In the genomic region with DNA sequence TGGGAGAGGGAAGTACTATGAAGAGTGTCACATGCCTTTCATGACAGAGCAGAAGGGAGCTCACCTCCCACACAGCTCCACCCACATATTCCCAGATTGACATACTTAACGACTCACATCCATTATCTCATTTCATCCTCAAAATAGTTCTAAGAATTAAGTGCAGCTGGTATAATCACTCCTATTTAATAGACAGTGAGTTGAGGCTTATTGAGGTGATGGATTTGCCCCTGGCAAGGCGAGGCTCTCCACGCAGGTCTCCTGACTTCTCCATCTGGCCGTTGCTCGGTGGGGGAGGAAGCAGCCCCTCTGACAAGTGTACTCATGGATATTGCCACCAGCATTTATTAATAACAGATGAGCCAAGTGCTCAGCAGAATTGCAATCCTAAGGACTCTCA, we compare ENCODE assay signal across 16 cellular contexts.
DNase-seq lines count a peak whose midpoint lies in the region; ATAC-seq, FAIRE-seq and TF ChIP-seq lines count a peak whose summit lies in the region.
"Had no signal": no experiment of that assay in that cellular context is flagged by ENCODE, and none has a peak within 500 bp of the region (broad histone marks: within the 10 kb centered on the region; RNA-seq: fewer than 3 reads in every experiment).

No MANE protein-coding gene starts in this region.

- no peak overlapping the region for H3K9ac ChIP-seq in K562 (ENCODE audit: insufficient read depth in 1 of 2, low read depth in 2 of 2, low read length in 2 of 2)
- H3K9ac ChIP-seq in neural progenitor cell = no peak overlapping the region
- H3K9ac ChIP-seq: BLaER1 treated with 17β-estradiol and CSF1 and Interleukin-3, amounts not matched to agents 10 nM and 100 nM had no signal

- intact Hi-C loops in K562 (cut with micrococcal nuclease) = no loop called here

- TF ChIP-seq POLR2A in K562 (conservative IDR thresholded peaks at IDR 0.05) = no peak

- CTCF ChIA-PET in K562 (lab: Yijun Ruan, JAX; ENCODE audit: low intra/inter-chr PET ratio) = no interaction called here

- H3K4me2 ChIP-seq in K562 (ENCODE audit: insufficient read depth, low read length) (no peak overlapping the region), neural progenitor cell (peak overlapping the region; percentile 64)

- peaks cover 61% of the 10 kb centered on the region for H3K4me1 Mint-ChIP-seq in neural progenitor cell

- no peaks in the 10 kb centered on the region for H3K9me3 Mint-ChIP-seq in neural progenitor cell
- H3K9me3 Mint-ChIP-seq: activated naive CD4-positive, alpha-beta T cell treated with anti-CD3 and anti-CD28 coated beads, Interleukin-2, amount 50 U/mL, for 72 hours; HFFc6 had no signal

- H3K36me3 Mint-ChIP-seq in neural progenitor cell = peaks cover 11% of the 10 kb centered on the region
- H3K36me3 Mint-ChIP-seq: activated naive CD4-positive, alpha-beta T cell treated with anti-CD3 and anti-CD28 coated beads, Interleukin-2, amount 50 U/mL, for 72 hours had no signal

- TF ChIP-seq EP300 in K562 (IDR thresholded peaks at IDR 0.05; ENCODE audit: low read length) = no peak

- H3K9me3 ChIP-seq in K562 (replicated peaks; ENCODE audit: control insufficient read depth, insufficient read depth, low read depth, low read length) (no peaks in the 10 kb centered on the region), neural progenitor cell (ENCODE audit: low read depth) (no peaks in the 10 kb centered on the region)
- H3K9me3 ChIP-seq: BLaER1 treated with 17β-estradiol and CSF1 and Interleukin-3, amounts not matched to agents 10 nM and 100 nM; gastrocnemius medialis had no signal

- no peak for FAIRE-seq in K562 (lab: Jason Lieb, UNC)
- FAIRE-seq: GM12891 had no signal

- DNase-seq in EH (ENCODE audit: low read depth) (peak; percentile 61), NCI-H146 treated with DMSO at 0.1 percent for 48 hours (lab: John Stamatoyannopoulos, UW; ENCODE audit: unreplicated experiment) (peak; percentile 9), K562 (ENCODE audit: extremely low read depth in 1 of 4, low spot score in 3 of 4) (no peak), neural progenitor cell (ENCODE audit: low spot score) (no peak), 8988T (no peak), medulla oblongata (ENCODE audit: extremely low spot score) (no peak)
- DNase-seq: gastrocnemius medialis, HFFc6, islet precursor cell, NCI-H2107, OCI-M1, substantia nigra had no signal

- in situ Hi-C loops in K562 (cut with MboI) = no loop called here

- H3K36me3 ChIP-seq in K562 (ENCODE audit: control insufficient read depth, insufficient read depth, low read length) (no peaks in the 10 kb centered on the region), neural progenitor cell (no peaks in the 10 kb centered on the region)
- H3K36me3 ChIP-seq: BLaER1 treated with 17β-estradiol and CSF1 and Interleukin-3, amounts not matched to agents 10 nM and 100 nM; gastrocnemius medialis had no signal

- no peak overlapping the region for H3K27ac Mint-ChIP-seq in neural progenitor cell
- H3K27ac Mint-ChIP-seq: activated naive CD4-positive, alpha-beta T cell treated with anti-CD3 and anti-CD28 coated beads, Interleukin-2, amount 50 U/mL, for 72 hours; HFFc6 had no signal

- no peaks in the 10 kb centered on the region for H3K4me1 ChIP-seq in K562 (replicated peaks in 1 of 2; ENCODE audit: control insufficient read depth in 2 of 2, insufficient read depth in 2 of 2, low read length in 2 of 2)
- H3K4me1 ChIP-seq in neural progenitor cell = peaks cover 58% of the 10 kb centered on the region

- H3K27ac ChIP-seq in K562 (ENCODE audit: extremely low read depth, low read depth, low read length) = no peak overlapping the region
- no peak overlapping the region for H3K27ac ChIP-seq in neural progenitor cell
- H3K27ac ChIP-seq: BLaER1 treated with 17β-estradiol and CSF1 and Interleukin-3, amounts not matched to agents 10 nM and 100 nM; gastrocnemius medialis had no signal

- H3K79me2 ChIP-seq in K562 (ENCODE audit: control insufficient read depth, insufficient read depth, low read length) = no peaks in the 10 kb centered on the region
- peaks cover 45% of the 10 kb centered on the region for H3K79me2 ChIP-seq in neural progenitor cell (ENCODE audit: low read depth)

- H2AFZ ChIP-seq in K562 (ENCODE audit: low read depth, low read length) = no peak overlapping the region
- no peak overlapping the region for H2AFZ ChIP-seq in neural progenitor cell (replicated peaks)

- no peak for ATAC-seq in K562
- ATAC-seq in HG02938 (IDR thresholded peaks at IDR 0.05; ENCODE audit: unreplicated experiment) = no peak
- ATAC-seq: activated naive CD4-positive, alpha-beta T cell treated with anti-CD3 and anti-CD28 coated beads, Interleukin-2, amount 50 U/mL, for 72 hours; gastrocnemius medialis had no signal

- H3K27me3 ChIP-seq in K562 (ENCODE audit: control insufficient read depth in 2 of 2, insufficient read depth in 2 of 2, low read length in 2 of 2) = peaks cover 46 to 73% of the 10 kb centered on the region in 2 experiments
- H3K27me3 ChIP-seq in neural progenitor cell = no peaks in the 10 kb centered on the region
- H3K27me3 ChIP-seq: BLaER1 treated with 17β-estradiol and CSF1 and Interleukin-3, amounts not matched to agents 10 nM and 100 nM; gastrocnemius medialis had no signal

- no peak overlapping the region for H3K4me3 Mint-ChIP-seq in neural progenitor cell
- H3K4me3 Mint-ChIP-seq: HFFc6 had no signal

- H3F3A ChIP-seq in neural progenitor cell (ENCODE audit: low read depth) = peaks cover 24% of the 10 kb centered on the region

- TF ChIP-seq CTCF in K562 (IDR thresholded peaks at IDR 0.05 in 2 of 3, conservative IDR thresholded peaks at IDR 0.05 in 1 of 3; ENCODE audit: insufficient read depth in 2 of 3, low read depth in 1 of 3, low read length in 3 of 3) = no peak
- no peak for TF ChIP-seq CTCF in neural progenitor cell (IDR thresholded peaks at IDR 0.05)

- no peak for TF ChIP-seq RAD21 in K562 (CRISPR knock-in tag; conservative IDR thresholded peaks at IDR 0.05 in 1 of 2, IDR thresholded peaks at IDR 0.05 in 1 of 2)

- POLR2A ChIA-PET in K562 (lab: Yijun Ruan, JAX) = interaction anchor here (0.6 to 1.2 kb wide), 5 partner anchors 8 to 321 kb away, joined by 3 to 5 read pairs (median 3); no protein-coding TSS in a partner anchor

- H3K27me3 Mint-ChIP-seq in neural progenitor cell (ENCODE audit: insufficient read depth, low read depth) = peaks cover 4% of the 10 kb centered on the region

- WGBS in K562 (ENCODE audit: insufficient coverage, low coverage, missing lambda C conversion rate) = 0% methylated on average over 5 of the region's 5 CpGs

- no peaks in the 10 kb centered on the region for H3K9me1 ChIP-seq in K562 (ENCODE audit: control insufficient read depth, insufficient read depth, low read length)

- H3K4me3 ChIP-seq in K562 = no peak overlapping the region
- no peak overlapping the region for H3K4me3 ChIP-seq in neural progenitor cell
- H3K4me3 ChIP-seq: BLaER1 treated with 17β-estradiol and CSF1 and Interleukin-3, amounts not matched to agents 10 nM and 100 nM; gastrocnemius medialis had no signal

- no TSS peak for BruUV-seq in K562 (replicated peaks; lab: Mats Ljungman, UMichigan)

- H4K20me1 ChIP-seq in K562 (replicated peaks; ENCODE audit: control insufficient read depth, insufficient read depth, low read length) (no peaks in the 10 kb centered on the region), neural progenitor cell (ENCODE audit: low read depth) (no peaks in the 10 kb centered on the region)
- H4K20me1 ChIP-seq: BLaER1 treated with 17β-estradiol and CSF1 and Interleukin-3, amounts not matched to agents 10 nM and 100 nM had no signal

TF ChIP-seq in K562, 482 proteins besides CTCF, POLR2A, EP300 and RAD21:
- TF ChIP-seq, protein P1, sequence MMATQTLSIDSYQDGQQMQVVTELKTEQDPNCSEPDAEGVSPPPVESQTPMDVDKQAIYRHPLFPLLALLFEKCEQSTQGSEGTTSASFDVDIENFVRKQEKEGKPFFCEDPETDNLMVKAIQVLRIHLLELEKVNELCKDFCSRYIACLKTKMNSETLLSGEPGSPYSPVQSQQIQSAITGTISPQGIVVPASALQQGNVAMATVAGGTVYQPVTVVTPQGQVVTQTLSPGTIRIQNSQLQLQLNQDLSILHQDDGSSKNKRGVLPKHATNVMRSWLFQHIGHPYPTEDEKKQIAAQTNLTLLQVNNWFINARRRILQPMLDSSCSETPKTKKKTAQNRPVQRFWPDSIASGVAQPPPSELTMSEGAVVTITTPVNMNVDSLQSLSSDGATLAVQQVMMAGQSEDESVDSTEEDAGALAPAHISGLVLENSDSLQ (IDR thresholded peaks at IDR 0.05) = peak; percentile 41; the same call in 1 of the 2 replicates
- TF ChIP-seq ESRRB (CRISPR knock-in tag; IDR thresholded peaks at IDR 0.05; ENCODE audit: borderline replicate concordance) (no peak), MYBL2 (IDR thresholded peaks at IDR 0.05; ENCODE audit: low read depth) (no peak), MYBL2 (CRISPR knock-in tag; IDR thresholded peaks at IDR 0.05; ENCODE audit: borderline replicate concordance) (no peak)

Comparison
In these comparisons a context has a peak if more than half of its experiments do, and no peak if none do; other contexts are left out.
1. DNase-seq: peak in EH (single experiment) and NCI-H146 treated with DMSO at 0.1 percent for 48 hours (single experiment); none in K562 (0 of 4), neural progenitor cell (single experiment), 8988T (single experiment) and medulla oblongata (single experiment).